Comparison of ENCODE assay signal across 9 cellular contexts in genomic region chr13:24271611-24272451, GRCh38. TPM values are rescaled to one million over a fixed set of nuclear protein-coding genes. Genes with fewer than 3 reads are reported as not detected.
A peak's percentile ranks its signal among the peaks of the same experiment; 100 is the strongest.
DNase-seq lines count a peak whose midpoint lies in the region; ATAC-seq lines count a peak whose summit lies in the region.
"Had no signal": no experiment of that assay in that cellular context is flagged by ENCODE, and none has a peak within 500 bp of the region (broad histone marks: within the 10 kb centered on the region; RNA-seq: fewer than 3 reads in every experiment).

No MANE protein-coding gene starts in this region.

- H3K4me1 Mint-ChIP-seq in CD8-positive, alpha-beta memory T cell, result peaks cover 93 to 97% (median 94%) of the 10 kb centered on the region in 3 donors
- H3K4me1 Mint-ChIP-seq in activated CD4-positive, alpha-beta T cell treated with anti-CD3 and anti-CD28 coated beads, Interleukin-2, amount 10 ng/mL, durations not matched to agents 7 days and 5 days, result peaks cover 91% of the 10 kb centered on the region

- no peak overlapping the region for H3K23ac ChIP-seq in mesenchymal stem cell (ENCODE audit: low read length in 2 of 2)

- peak overlapping the region; percentile 83 to 93 (median 89) for H3K4me3 Mint-ChIP-seq in CD8-positive, alpha-beta memory T cell
- H3K4me3 Mint-ChIP-seq in activated CD4-positive, alpha-beta T cell treated with anti-CD3 and anti-CD28 coated beads, Interleukin-2, amount 10 ng/mL, durations not matched to agents 7 days and 5 days, result peak overlapping the region; percentile 90

- peaks cover 0 to 36% (median 13%) of the 10 kb centered on the region in 3 donors for H3K36me3 Mint-ChIP-seq in CD8-positive, alpha-beta memory T cell
- H3K36me3 Mint-ChIP-seq in activated CD4-positive, alpha-beta T cell treated with anti-CD3 and anti-CD28 coated beads, Interleukin-2, amount 10 ng/mL, durations not matched to agents 7 days and 5 days (ENCODE audit: low read depth), result peaks cover 44% of the 10 kb centered on the region

- no peaks in the 10 kb centered on the region for H3K36me3 ChIP-seq in CD8-positive, alpha-beta memory T cell (ENCODE audit: insufficient read depth, low read length)
- H3K36me3 ChIP-seq in duodenal mucosa (ENCODE audit: control insufficient read depth in 1 of 2, insufficient read depth in 2 of 2, low read length in 2 of 2) (peaks cover 0 to 3% of the 10 kb centered on the region in 2 donors), mesenchymal stem cell (ENCODE audit: control insufficient read depth in 1 of 2, insufficient read depth in 2 of 2, low read depth in 1 of 2, low read length in 2 of 2) (no peaks in the 10 kb centered on the region)

- H3K4me1 ChIP-seq in CD8-positive, alpha-beta memory T cell (ENCODE audit: insufficient read depth, low read length), result peaks cover 92% of the 10 kb centered on the region
- peaks cover 41 to 53% of the 10 kb centered on the region in 2 donors for H3K4me1 ChIP-seq in duodenal mucosa (ENCODE audit: control insufficient read depth in 1 of 2, insufficient read depth in 2 of 2, low read length in 2 of 2)
- H3K4me1 ChIP-seq in mesenchymal stem cell (ENCODE audit: control insufficient read depth, insufficient read depth, low read depth, low read length), result peaks cover 18% of the 10 kb centered on the region

- no peaks in the 10 kb centered on the region for H3K27me3 ChIP-seq in CD8-positive, alpha-beta memory T cell (ENCODE audit: insufficient read depth, low read length, poor library complexity, severe bottlenecking)
- no peaks in the 10 kb centered on the region for H3K27me3 ChIP-seq in duodenal mucosa (ENCODE audit: control insufficient read depth in 1 of 2, insufficient read depth in 2 of 2, low read length in 2 of 2)
- H3K27me3 ChIP-seq in mesenchymal stem cell (ENCODE audit: control insufficient read depth in 1 of 2, insufficient read depth in 1 of 2, low read length in 2 of 2), result no peaks in the 10 kb centered on the region

- H3K9me3 Mint-ChIP-seq in CD8-positive, alpha-beta memory T cell, result peaks cover 0 to 4% (median 2%) of the 10 kb centered on the region in 5 donors
- H3K9me3 Mint-ChIP-seq in activated CD4-positive, alpha-beta T cell treated with anti-CD3 and anti-CD28 coated beads, Interleukin-2, amount 10 ng/mL, durations not matched to agents 7 days and 5 days, result no peaks in the 10 kb centered on the region

- H2BK5ac ChIP-seq in mesenchymal stem cell (ENCODE audit: low read depth, low read length, poor library complexity, severe bottlenecking), result no peak overlapping the region

- H2BK15ac ChIP-seq in mesenchymal stem cell (ENCODE audit: low read depth, poor library complexity, severe bottlenecking), result no peak overlapping the region

- no peak overlapping the region for H3K4ac ChIP-seq in mesenchymal stem cell (ENCODE audit: low read depth in 1 of 2, low read length in 2 of 2)

- peaks cover 8% of the 10 kb centered on the region for H3K79me1 ChIP-seq in mesenchymal stem cell (replicated peaks; ENCODE audit: low read length, poor library complexity, severe bottlenecking)

- H3K4me2 ChIP-seq in mesenchymal stem cell (ENCODE audit: low read length, poor library complexity, severe bottlenecking), result peak overlapping the region; percentile 29

- H3K9me3 ChIP-seq in CD8-positive, alpha-beta memory T cell (ENCODE audit: low read length), result no peaks in the 10 kb centered on the region
- no peaks in the 10 kb centered on the region for H3K9me3 ChIP-seq in duodenal mucosa (ENCODE audit: control insufficient read depth in 1 of 2, low read length in 2 of 2)
- no peaks in the 10 kb centered on the region for H3K9me3 ChIP-seq in mesenchymal stem cell (ENCODE audit: control insufficient read depth, low read length)

- H3K4me3 ChIP-seq in CD8-positive, alpha-beta memory T cell (ENCODE audit: low read length), result peak overlapping the region; percentile 48
- H3K4me3 ChIP-seq in duodenal mucosa (ENCODE audit: low read depth in 1 of 2, low read length in 2 of 2) (peak overlapping the region; percentile 74 to 77), mesenchymal stem cell (ENCODE audit: insufficient read depth in 1 of 2, low read depth in 1 of 2, low read length in 2 of 2) (peak overlapping the region; percentile 50 to 76)
- H3K4me3 ChIP-seq: K562 had no signal

- H3K9ac ChIP-seq in duodenal mucosa (ENCODE audit: low read depth in 1 of 2, low read length in 2 of 2), result peak overlapping the region; percentile 67 to 77
- H3K9ac ChIP-seq in mesenchymal stem cell (ENCODE audit: low read length), result peak overlapping the region; percentile 69

- peak overlapping the region; percentile 81 for H3K27ac ChIP-seq in CD8-positive, alpha-beta memory T cell (ENCODE audit: low read depth, low read length)
- H3K27ac ChIP-seq in duodenal mucosa (ENCODE audit: low read depth, low read length) (peak overlapping the region; percentile 89), mesenchymal stem cell (ENCODE audit: low read length, poor library complexity, severe bottlenecking) (peak overlapping the region; percentile 91)

- POLR2A ChIA-PET in CD8-positive, alpha-beta memory T cell (lab: Charles Lee), result interaction anchor here (1.8 to 13.1 kb wide), 3 partner anchors 10 to 42 kb away, joined by 6 to 221 read pairs (median 15); no protein-coding TSS in a partner anchor
- POLR2A ChIA-PET in activated CD4-positive, alpha-beta T cell treated with anti-CD3 and anti-CD28 coated beads, Interleukin-2, amount 10 ng/mL, durations not matched to agents 7 days and 5 days (lab: Charles Lee), result no interaction called here

- no peak overlapping the region for H2AK5ac ChIP-seq in mesenchymal stem cell (ENCODE audit: low read length, severe bottlenecking)

- H4K8ac ChIP-seq in mesenchymal stem cell (ENCODE audit: low read length), result peak overlapping the region; percentile 70

- H2AFZ ChIP-seq in mesenchymal stem cell (ENCODE audit: low read depth, low read length), result no peak overlapping the region

- peaks cover 0 to 6% of the 10 kb centered on the region in 2 donors for H3K27me3 Mint-ChIP-seq in CD8-positive, alpha-beta memory T cell
- H3K27me3 Mint-ChIP-seq in activated CD4-positive, alpha-beta T cell treated with anti-CD3 and anti-CD28 coated beads, Interleukin-2, amount 10 ng/mL, durations not matched to agents 7 days and 5 days, result peaks cover 2% of the 10 kb centered on the region

- no peak overlapping the region for H3K14ac ChIP-seq in mesenchymal stem cell (ENCODE audit: low read length in 2 of 2)

- no peak overlapping the region for H2BK12ac ChIP-seq in mesenchymal stem cell (ENCODE audit: low read length in 2 of 2)

- peak; percentile 42 for ATAC-seq in GM21423 (IDR thresholded peaks at IDR 0.05; ENCODE audit: unreplicated experiment)
- ATAC-seq: K562 had no signal

- DNase-seq in CD8-positive, alpha-beta memory T cell, result peak; percentile 52 to 87 (median 84)
- peak; percentile 15 for DNase-seq in HuH-7 (ENCODE audit: low spot score)
- DNase-seq in activated CD4-positive, alpha-beta T cell treated with anti-CD3 and anti-CD28 coated beads, Interleukin-2, amount 10 ng/mL, durations not matched to agents 7 days and 5 days, result peak; percentile 84
- DNase-seq in mesenchymal stem cell, result peak; percentile 68
- DNase-seq in stromal cell of bone marrow (ENCODE audit: low read depth), result peak; percentile 61
- DNase-seq in NCI-H1436 treated with DMSO at 0.1 percent for 48 hours (lab: John Stamatoyannopoulos, UW), result no peak

- 70% methylated on average over 23 of the region's 25 CpGs for WGBS in mesenchymal stem cell

- peak overlapping the region; percentile 94 to 99 (median 98) for H3K27ac Mint-ChIP-seq in CD8-positive, alpha-beta memory T cell
- peak overlapping the region; percentile 98 for H3K27ac Mint-ChIP-seq in activated CD4-positive, alpha-beta T cell treated with anti-CD3 and anti-CD28 coated beads, Interleukin-2, amount 10 ng/mL, durations not matched to agents 7 days and 5 days

- CTCF ChIA-PET in CD8-positive, alpha-beta memory T cell (lab: Charles Lee), result interaction anchor here (1.3 to 7.3 kb wide), 4 partner anchors 14 to 42 kb away, joined by 5 to 91 read pairs (median 20); no protein-coding TSS in a partner anchor
- CTCF ChIA-PET in activated CD4-positive, alpha-beta T cell treated with anti-CD3 and anti-CD28 coated beads, Interleukin-2, amount 10 ng/mL, durations not matched to agents 7 days and 5 days (lab: Charles Lee), result interaction anchor here (1.2 to 1.5 kb wide), 2 partner anchors 9 to 43 kb away, joined by 3 to 5 read pairs; no protein-coding TSS in a partner anchor

- H2BK120ac ChIP-seq in mesenchymal stem cell (ENCODE audit: low read depth, low read length), result no peak overlapping the region

- peak overlapping the region; percentile 19 for H4K91ac ChIP-seq in mesenchymal stem cell (ENCODE audit: low read length)

- peak overlapping the region; percentile 25 to 76 for H3K18ac ChIP-seq in mesenchymal stem cell (ENCODE audit: low read depth in 1 of 2, low read length in 2 of 2)

RNA-seq across cellular contexts. Expression of gene C1QTNF9, which starts 37.5 kb away (rescaled TPM):
- not detected for total RNA-seq in CD8-positive, alpha-beta memory T cell
- polyA plus RNA-seq in CD8-positive, alpha-beta memory T cell, result not detected
- under 1 TPM in 1 of 2 experiments, not detected in 1; 0.10 TPM for total RNA-seq in activated CD4-positive, alpha-beta T cell treated with anti-CD3 and anti-CD28 coated beads, Interleukin-2, amount 10 ng/mL, durations not matched to agents 7 days and 5 days
- polyA plus RNA-seq in mesenchymal stem cell (2013, experiment 1 of 2), result not detected
- not detected for polyA plus RNA-seq in mesenchymal stem cell (2013, experiment 2 of 2)
- total RNA-seq: K562 had no signal
- polyA plus RNA-seq: K562 had no signal
